ENCODE assay signal across 8 cellular contexts in genomic region chr19:41795031-41795461, GRCh38. TPM values are rescaled to one million over a fixed set of nuclear protein-coding genes. Genes with fewer than 3 reads are reported as not detected.
DNase-seq lines count a peak whose midpoint lies in the region; ATAC-seq lines count a peak whose summit lies in the region.

No MANE protein-coding gene starts in this region.

- in situ Hi-C loops in SK-MEL-5 (cut with HindIII; ENCODE audit: low pct_unique_long_range_greater_than_20kb, low sequenced_read_pairs), result no loop called here

- DNase-seq in GM03348 (ENCODE audit: low spot score) (peak; percentile 37), MV-4-11 (lab: John Stamatoyannopoulos, UW) (peak; percentile 98), SK-MEL-5 (ENCODE audit: low read depth, low spot score) (peak; percentile 75), iPS DF 4.7 (ENCODE audit: extremely low read depth, low spot score) (peak; percentile 41)
- DNase-seq in activated naive CD8-positive, alpha-beta T cell treated with anti-CD3 and anti-CD28 coated beads, Interleukin-2, amount 50 U/mL, for 16 hours (ENCODE audit: low read depth, low spot score), result peak; percentile 24
- peak; percentile 39 to 60 (median 46) for DNase-seq in stimulated activated CD4-positive, alpha-beta T cell treated with anti-CD3 and anti-CD28 coated beads, Interleukin-1b, Interleukin-23, amount 100 ng/mL, for 24 hours (ENCODE audit: low read depth in 4 of 4, low spot score in 1 of 4)

- ATAC-seq in HG02798 (IDR thresholded peaks at IDR 0.05; ENCODE audit: poor library complexity, unreplicated experiment), result no peak
- no peak for ATAC-seq in GM18519 (IDR thresholded peaks at IDR 0.05; ENCODE audit: low FRiP score, unreplicated experiment)

RNA-seq across cellular contexts. Expression of gene CEACAM3, which starts 1.3 kb away (rescaled TPM):
- not detected in 2 replicates for total RNA-seq in SK-MEL-5 (2014; rRNA removed; shearing (Covaris generic))
- not detected in 2 replicates for polyA plus RNA-seq in SK-MEL-5 (2015; cell fraction: cytosol; rRNA removed)
- not detected in 2 replicates for polyA plus RNA-seq in SK-MEL-5 (2015; cell fraction: nucleus; rRNA removed)

RNA-seq across cellular contexts. Expression of gene CEACAM6, which starts 39.7 kb away (rescaled TPM):
- 0.13 TPM in 1 of 2 replicates, not detected in the other for total RNA-seq in SK-MEL-5 (2014; rRNA removed; shearing (Covaris generic))
- 0.05 and 0.08 TPM in 2 replicates for polyA plus RNA-seq in SK-MEL-5 (2015; cell fraction: cytosol; rRNA removed)
- not detected in 2 replicates for polyA plus RNA-seq in SK-MEL-5 (2015; cell fraction: nucleus; rRNA removed)

RNA-seq across cellular contexts. Expression of gene LYPD4, which starts 49.4 kb away (rescaled TPM):
- total RNA-seq in SK-MEL-5 (2014; rRNA removed; shearing (Covaris generic)), result not detected in 2 replicates
- not detected in 2 replicates for polyA plus RNA-seq in SK-MEL-5 (2015; cell fraction: cytosol; rRNA removed)
- polyA plus RNA-seq in SK-MEL-5 (2015; cell fraction: nucleus; rRNA removed), result not detected in 2 replicates

RNA-seq across cellular contexts. Expression of gene DMRTC2, which starts 49.8 kb away (rescaled TPM):
- total RNA-seq in SK-MEL-5 (2014; rRNA removed; shearing (Covaris generic)), result not detected in 2 replicates
- polyA plus RNA-seq in SK-MEL-5 (2015; cell fraction: cytosol; rRNA removed), result 0.20 TPM in 1 of 2 replicates, not detected in the other
- polyA plus RNA-seq in SK-MEL-5 (2015; cell fraction: nucleus; rRNA removed), result not detected in 2 replicates

Comparison
In these comparisons a context has a peak if more than half of its experiments do, and no peak if none do; other contexts are left out.
1. DNase-seq: peak in every context shown above with its lines; median percentile 98 in MV-4-11; 75 in SK-MEL-5; 46 in stimulated activated CD4-positive, alpha-beta T cell treated with anti-CD3 and anti-CD28 coated beads, Interleukin-1b, Interleukin-23, amount 100 ng/mL, for 24 hours; 41 in iPS DF 4.7; 37 in GM03348; 24 in activated naive CD8-positive, alpha-beta T cell treated with anti-CD3 and anti-CD28 coated beads, Interleukin-2, amount 50 U/mL, for 16 hours.